8 cellular contexts compared by ENCODE assay signal in the genomic region with DNA sequence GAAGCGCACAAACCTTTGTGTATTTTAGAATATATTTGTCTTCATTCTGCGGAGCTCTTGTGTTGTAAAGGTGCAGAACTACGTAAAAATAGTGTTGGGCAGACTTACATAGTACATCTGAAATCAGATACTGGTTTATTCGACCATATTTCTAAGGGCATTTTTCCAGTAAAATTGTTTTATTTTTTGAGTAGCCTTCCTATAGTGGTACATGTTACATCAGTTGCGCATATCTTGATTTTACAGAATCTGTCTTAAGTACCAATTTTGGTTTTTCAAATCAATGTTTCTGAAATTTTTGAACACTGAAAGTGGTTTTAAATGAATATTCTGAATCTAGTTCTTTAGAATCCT. TPM values are rescaled to one million over a fixed set of nuclear protein-coding genes. Genes with fewer than 3 reads are reported as not detected.
DNase-seq lines count a peak whose midpoint lies in the region; ATAC-seq and TF ChIP-seq lines count a peak whose summit lies in the region.

No MANE protein-coding gene starts in this region.

- WGBS in mesendoderm (ENCODE audit: extremely low coverage, insufficient coverage, low lambda C conversion rate): no CpG with 5 or more reads among the region's 5 CpGs

- no peak overlapping the region for H2BK120ac ChIP-seq in mesendoderm (ENCODE audit: low read depth, low read length)

- TF ChIP-seq CTCF in right atrium auricular region (IDR thresholded peaks at IDR 0.05): no peak
- TF ChIP-seq CTCF in breast epithelium (IDR thresholded peaks at IDR 0.05): no peak
- no peak for TF ChIP-seq CTCF in vagina (IDR thresholded peaks at IDR 0.05)

- peak overlapping the region; percentile 73 for H3K56ac ChIP-seq in mesendoderm (ENCODE audit: low read length)

- H3K23ac ChIP-seq in mesendoderm (ENCODE audit: low read length): no peak overlapping the region

- peaks cover 0 to 44% of the 10 kb centered on the region in 2 donors for H3K4me1 ChIP-seq in right atrium auricular region
- peaks cover 5 to 6% of the 10 kb centered on the region in 2 donors for H3K4me1 ChIP-seq in breast epithelium
- H3K4me1 ChIP-seq in mesendoderm (ENCODE audit: control insufficient read depth, low read depth, low read length): peaks cover 6% of the 10 kb centered on the region
- H3K4me1 ChIP-seq in vagina: peaks cover 52% of the 10 kb centered on the region

- no peak overlapping the region for H2BK5ac ChIP-seq in mesendoderm (ENCODE audit: low read length)

- H3K27me3 ChIP-seq in right atrium auricular region: no peaks in the 10 kb centered on the region
- H3K27me3 ChIP-seq in breast epithelium: no peaks in the 10 kb centered on the region
- no peaks in the 10 kb centered on the region for H3K27me3 ChIP-seq in mesendoderm (ENCODE audit: insufficient read depth, low read length, poor library complexity)
- no peaks in the 10 kb centered on the region for H3K27me3 ChIP-seq in vagina

- H3K36me3 ChIP-seq in right atrium auricular region (peaks cover 38% of the 10 kb centered on the region), breast epithelium (no peaks in the 10 kb centered on the region), mesendoderm (ENCODE audit: control insufficient read depth, insufficient read depth, low read length) (no peaks in the 10 kb centered on the region), vagina (peaks cover 0 to 10% of the 10 kb centered on the region in 2 donors)

- H3K9me3 ChIP-seq in right atrium auricular region: no peaks in the 10 kb centered on the region
- H3K9me3 ChIP-seq in breast epithelium: no peaks in the 10 kb centered on the region
- no peaks in the 10 kb centered on the region for H3K9me3 ChIP-seq in vagina

- H3K27ac ChIP-seq in right atrium auricular region (peak overlapping the region; percentile 99 to 100), breast epithelium (peak overlapping the region; percentile 100), mesendoderm (ENCODE audit: low read depth, low read length) (no peak overlapping the region), vagina (peak overlapping the region; percentile 100)

- no peak overlapping the region for H2AK5ac ChIP-seq in mesendoderm (ENCODE audit: low read length)

- H3K4me3 ChIP-seq in right atrium auricular region (peak overlapping the region; percentile 84 to 100), breast epithelium (peak overlapping the region; percentile 84 to 98 (median 96)), mesendoderm (ENCODE audit: low read length) (peak overlapping the region; percentile 98), vagina (peak overlapping the region; percentile 80 to 95)

- no peak overlapping the region for H4K8ac ChIP-seq in mesendoderm (ENCODE audit: low read depth, low read length)

- no peak for TF ChIP-seq POLR2A in breast epithelium (IDR thresholded peaks at IDR 0.05)
- TF ChIP-seq POLR2A in vagina (IDR thresholded peaks at IDR 0.05): no peak

- H3K79me1 ChIP-seq in mesendoderm (ENCODE audit: low read length): no peaks in the 10 kb centered on the region

- DNase-seq in right atrium auricular region (ENCODE audit: low spot score) (no peak), left ventricle myocardium superior (no peak), breast epithelium (ENCODE audit: low spot score in 2 of 2) (no peak), mesendoderm (no peak), vagina (ENCODE audit: extremely low spot score in 2 of 2) (no peak), NCI-H1436 treated with DMSO at 0.1 percent for 48 hours (lab: John Stamatoyannopoulos, UW) (no peak)
- no peak for DNase-seq in NK-92 treated with Interleukin-12 subunit alpha and Interleukin-12 subunit beta, amount 100 ng/mL, for 24 hours (lab: John Stamatoyannopoulos, UW)
- no peak for DNase-seq in stimulated activated CD4-positive, alpha-beta T cell treated with anti-CD3 and anti-CD28 coated beads, Interleukin-2, amount 100 ng/mL, for 24 hours

- intact Hi-C loops in left ventricle myocardium superior (cut with micrococcal nuclease) (loop anchor here (5.0 kb wide), 1 partner anchor 52 kb away; no protein-coding TSS in a partner anchor), breast epithelium (cut with DNase I; ENCODE audit: low total_unique reads) (no loop called here), vagina (cut with DNase I) (no loop called here)

- H3K9ac ChIP-seq in mesendoderm (ENCODE audit: low read length): peak overlapping the region; percentile 97

- H3K79me2 ChIP-seq in mesendoderm (ENCODE audit: control insufficient read depth, insufficient read depth, low read length): peaks cover 42% of the 10 kb centered on the region

- peak overlapping the region; percentile 32 for H3K4me2 ChIP-seq in mesendoderm (ENCODE audit: low read length)

- H3K4ac ChIP-seq in mesendoderm (ENCODE audit: low read depth, low read length): no peak overlapping the region

- H3K18ac ChIP-seq in mesendoderm (ENCODE audit: low read length): no peak overlapping the region

- H2BK15ac ChIP-seq in mesendoderm (replicated peaks; ENCODE audit: low read depth): no peak overlapping the region

- H4K5ac ChIP-seq in mesendoderm (ENCODE audit: low read length): no peak overlapping the region

- no peak for ATAC-seq in left ventricle myocardium superior

RNA-seq across cellular contexts. Expression of a gene that starts 15.7 kb away (rescaled TPM):
- total RNA-seq in right atrium auricular region (10 to 100 TPM; 31.1 to 37.9 TPM), left ventricle myocardium superior (57.2 TPM), breast epithelium (100 to 1,000 TPM; 137 to 215 (median 197) TPM), vagina (100 TPM)
- 46.2 TPM for polyA plus RNA-seq in mesendoderm (2013, experiment 1 of 2)
- 51.0 TPM for polyA plus RNA-seq in mesendoderm (2013, experiment 2 of 2)
